In the genomic region with DNA sequence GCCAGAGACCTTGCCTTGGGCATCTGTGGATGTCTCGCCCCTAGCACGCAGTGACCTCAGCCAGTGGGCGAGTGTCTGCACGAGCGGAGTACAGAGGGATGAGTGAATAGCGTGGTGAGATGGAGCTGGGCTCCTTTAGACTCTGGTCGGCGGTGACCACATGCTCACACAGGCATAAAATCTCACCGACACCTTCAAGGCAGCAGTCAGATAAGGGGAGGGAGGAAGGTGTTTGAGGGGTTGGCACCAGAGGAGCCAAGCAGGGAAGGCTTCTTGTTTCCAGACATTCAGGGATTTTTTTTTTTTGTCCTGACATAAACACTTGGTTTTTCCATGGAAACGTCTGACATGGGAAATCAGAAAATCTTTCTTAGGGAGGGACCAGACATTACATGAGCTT, we compare ENCODE assay signal across 1 cellular context.
TF ChIP-seq lines count a peak whose summit lies in the region.

No MANE protein-coding gene starts in this region.

TF ChIP-seq in neural cell, 6 proteins besides CTCF, POLR2A, EP300 and RAD21 (continued from another document):
- TF ChIP-seq SMC3 (conservative IDR thresholded peaks at IDR 0.05; ENCODE audit: poor library complexity) (no peak), POLR2AphosphoS5 (IDR thresholded peaks at IDR 0.05) (no peak)
